12 cellular contexts compared by ENCODE assay signal in genomic region chr9:114223564-114224246, GRCh38.
DNase-seq lines count a peak whose midpoint lies in the region; ATAC-seq, FAIRE-seq and TF ChIP-seq lines count a peak whose summit lies in the region.
"Had no signal": no experiment of that assay in that cellular context is flagged by ENCODE, and none has a peak within 500 bp of the region (broad histone marks: within the 10 kb centered on the region; RNA-seq: fewer than 3 reads in every experiment).

No MANE protein-coding gene starts in this region.

- H3K9ac ChIP-seq in IMR-90 (ENCODE audit: low read depth, low read length) (no peak overlapping the region), K562 (ENCODE audit: insufficient read depth in 1 of 2, low read depth in 2 of 2, low read length in 2 of 2) (no peak overlapping the region)

- H2BK5ac ChIP-seq in IMR-90 (ENCODE audit: low read depth, low read length, poor library complexity, severe bottlenecking), result peak overlapping the region; percentile 57

- WGBS in IMR-90 (ENCODE audit: extremely low coverage in 2 of 2, insufficient read length in 1 of 2), 2 experiments, result no CpG with 5 or more reads among the region's 4 CpGs
- WGBS in K562 (ENCODE audit: insufficient coverage, low coverage, missing lambda C conversion rate), result 5% methylated on average over 4 of the region's 4 CpGs

- peak overlapping the region in 1 of 2 experiments; percentile 16; a peak in 1 of 4 replicates for H4K8ac ChIP-seq in IMR-90 (ENCODE audit: low read depth in 2 of 2, low read length in 2 of 2)

- no peak overlapping the region for H3K27ac ChIP-seq in IMR-90 (ENCODE audit: insufficient read depth, low read length)
- H3K27ac ChIP-seq in K562 (ENCODE audit: extremely low read depth, low read depth, low read length), result no peak overlapping the region

- 0 out of 2 replicates have a peak overlapping the region, but pooled peaks have one; percentile 14 for H3K56ac ChIP-seq in IMR-90 (ENCODE audit: extremely low read depth, insufficient read depth, low read length)

- H2AK9ac ChIP-seq in IMR-90 (replicated peaks; ENCODE audit: low read depth, low read length, poor library complexity), result peak overlapping the region; percentile 66

- TF ChIP-seq CTCF in IMR-90 (conservative IDR thresholded peaks at IDR 0.05; ENCODE audit: low read depth, low read length) (no peak), K562 (IDR thresholded peaks at IDR 0.05 in 2 of 3, conservative IDR thresholded peaks at IDR 0.05 in 1 of 3; ENCODE audit: insufficient read depth in 2 of 3, low read depth in 1 of 3, low read length in 3 of 3) (no peak)

- TF ChIP-seq POLR2A in IMR-90 (IDR thresholded peaks at IDR 0.05; ENCODE audit: low read depth, low read length) (no peak), K562 (conservative IDR thresholded peaks at IDR 0.05) (no peak)

- no peaks in the 10 kb centered on the region for H3K4me1 Mint-ChIP-seq in activated CD4-positive, alpha-beta T cell treated with anti-CD3 and anti-CD28 coated beads, Interleukin-2, amount 10 ng/mL, durations not matched to agents 24 days and 14 days

- H3K9me3 ChIP-seq in IMR-90 (ENCODE audit: control insufficient read depth, insufficient read depth, low read length) (no peaks in the 10 kb centered on the region), K562 (replicated peaks; ENCODE audit: control insufficient read depth, insufficient read depth, low read depth, low read length) (no peaks in the 10 kb centered on the region)
- H3K9me3 ChIP-seq: Caco-2 had no signal

- POLR2A ChIA-PET in IMR-90 (lab: Charles Lee; ENCODE audit: unreplicated experiment), result no interaction called here
- POLR2A ChIA-PET in K562 (lab: Yijun Ruan, JAX), result no interaction called here

- TF ChIP-seq RAD21 in IMR-90 (IDR thresholded peaks at IDR 0.05; ENCODE audit: low read length) (no peak), K562 (CRISPR knock-in tag; conservative IDR thresholded peaks at IDR 0.05 in 1 of 2, IDR thresholded peaks at IDR 0.05 in 1 of 2) (no peak)

- H3K36me3 Mint-ChIP-seq in activated CD4-positive, alpha-beta T cell treated with anti-CD3 and anti-CD28 coated beads, Interleukin-2, amount 10 ng/mL, durations not matched to agents 24 days and 14 days (ENCODE audit: low read depth), result no peaks in the 10 kb centered on the region

- H2BK15ac ChIP-seq in IMR-90 (ENCODE audit: low read depth, low read length), result peak overlapping the region; percentile 73; the same call in 1 of the 3 replicates

- DNase-seq in COLO829 (ENCODE audit: low spot score), result peak; percentile 53
- peak; percentile 81 for DNase-seq in IMR-90
- DNase-seq in K562 (ENCODE audit: extremely low read depth in 1 of 4, low spot score in 3 of 4), result peak in 3 of 4 experiments; percentile 12 to 29 (median 20)
- DNase-seq in kidney tubule cell (ENCODE audit: low spot score), result peak; percentile 84
- DNase-seq in GF-D8 (lab: John Stamatoyannopoulos, UW), result no peak
- DNase-seq in SHP77 (lab: John Stamatoyannopoulos, UW), result no peak
- no peak for DNase-seq in activated CD4-positive, alpha-beta T cell treated with anti-CD3 and anti-CD28 coated beads, Interleukin-2, amount 10 ng/mL, durations not matched to agents 24 days and 14 days
- DNase-seq in GM19240 (ENCODE audit: insufficient read length, low spot score), result no peak
- DNase-seq: activated naive CD4-positive, alpha-beta T cell treated with anti-CD3 and anti-CD28 coated beads for 36 hours; Caco-2; NCI-H82; stimulated activated CD4-positive, alpha-beta T cell treated with anti-CD3 and anti-CD28 coated beads, Interleukin-2, amount 100 ng/mL, for 24 hours had no signal

- H3K79me2 ChIP-seq in K562 (ENCODE audit: control insufficient read depth, insufficient read depth, low read length), result no peaks in the 10 kb centered on the region

- H2AFZ ChIP-seq in IMR-90 (replicated peaks; ENCODE audit: low read length, poor library complexity), result no peak overlapping the region
- no peak overlapping the region for H2AFZ ChIP-seq in K562 (ENCODE audit: low read depth, low read length)

- peak overlapping the region; percentile 70 for H2BK20ac ChIP-seq in IMR-90 (ENCODE audit: low read depth, low read length)

- in situ Hi-C loops in IMR-90 (cut with MboI; ENCODE audit: low sequenced_read_pairs) (no loop called here), K562 (cut with MboI) (no loop called here)

- CTCF ChIA-PET in IMR-90 (lab: Yijun Ruan, JAX), result no interaction called here
- CTCF ChIA-PET in K562 (lab: Yijun Ruan, JAX; ENCODE audit: low intra/inter-chr PET ratio), result no interaction called here

- ATAC-seq in IMR-90 (ENCODE audit: low read depth) (0 out of 2 replicates have a peak, but pooled peaks have one; percentile 6), K562 (peak; percentile 56)

- H2BK120ac ChIP-seq in IMR-90 (ENCODE audit: low read depth, low read length), result peak overlapping the region; percentile 89

- dilution Hi-C loops in IMR-90 (cut with HindIII; ENCODE audit: low sequenced_read_pairs, unreplicated experiment), result no loop called here

- H3K23ac ChIP-seq in IMR-90 (ENCODE audit: low read depth, low read length), result 0 out of 2 replicates have a peak overlapping the region, but pooled peaks have one; percentile 18

- H3K27me3 Mint-ChIP-seq in activated CD4-positive, alpha-beta T cell treated with anti-CD3 and anti-CD28 coated beads, Interleukin-2, amount 10 ng/mL, durations not matched to agents 24 days and 14 days, result no peaks in the 10 kb centered on the region

- H3K4me3 ChIP-seq in IMR-90 (ENCODE audit: insufficient read depth, low read depth, low read length), result no peak overlapping the region
- H3K4me3 ChIP-seq in K562, result no peak overlapping the region

- H4K91ac ChIP-seq in IMR-90 (ENCODE audit: insufficient read depth, low read depth, low read length), result peak overlapping the region; percentile 50; the same call in 1 of the 2 replicates

- H3K4me3 Mint-ChIP-seq in activated CD4-positive, alpha-beta T cell treated with anti-CD3 and anti-CD28 coated beads, Interleukin-2, amount 10 ng/mL, durations not matched to agents 24 days and 14 days, result no peak overlapping the region
- H3K4me3 Mint-ChIP-seq: activated naive CD4-positive, alpha-beta T cell treated with anti-CD3 and anti-CD28 coated beads for 36 hours had no signal

- no peaks in the 10 kb centered on the region for H3K36me3 ChIP-seq in IMR-90 (ENCODE audit: control insufficient read depth, insufficient read depth, low read length)
- no peaks in the 10 kb centered on the region for H3K36me3 ChIP-seq in K562 (ENCODE audit: control insufficient read depth, insufficient read depth, low read length)

- no peak overlapping the region for H3K27ac Mint-ChIP-seq in activated CD4-positive, alpha-beta T cell treated with anti-CD3 and anti-CD28 coated beads, Interleukin-2, amount 10 ng/mL, durations not matched to agents 24 days and 14 days
- H3K27ac Mint-ChIP-seq: activated naive CD4-positive, alpha-beta T cell treated with anti-CD3 and anti-CD28 coated beads for 36 hours had no signal

- peak overlapping the region; percentile 83 for H3K4ac ChIP-seq in IMR-90 (ENCODE audit: low read depth, low read length)

- H3K27me3 ChIP-seq in IMR-90 (ENCODE audit: control insufficient read depth, insufficient read depth, low read length) (no peaks in the 10 kb centered on the region), K562 (ENCODE audit: control insufficient read depth in 2 of 2, insufficient read depth in 2 of 2, low read length in 2 of 2) (peaks cover 12 to 70% of the 10 kb centered on the region in 2 experiments; a peak in 4 of 5 replicates)

- peak overlapping the region; percentile 66; the same call in 1 of the 2 replicates for H2AK5ac ChIP-seq in IMR-90 (ENCODE audit: low read depth, low read length)

- H3K4me1 ChIP-seq in IMR-90 (ENCODE audit: control insufficient read depth, insufficient read depth, low read length), result peaks cover 35% of the 10 kb centered on the region
- H3K4me1 ChIP-seq in K562 (replicated peaks in 1 of 2; ENCODE audit: control insufficient read depth in 2 of 2, insufficient read depth in 2 of 2, low read length in 2 of 2), result no peaks in the 10 kb centered on the region
- H3K4me1 ChIP-seq: Caco-2 had no signal

- BruUV-seq in IMR-90 (replicated peaks; lab: Mats Ljungman, UMichigan), result no TSS peak
- BruUV-seq in K562 (replicated peaks; lab: Mats Ljungman, UMichigan), result no TSS peak

- no peak overlapping the region; the same call in 1 of the 2 replicates for H3K18ac ChIP-seq in IMR-90 (ENCODE audit: low read depth, low read length)

- H3K79me1 ChIP-seq in IMR-90 (ENCODE audit: low read depth in 1 of 2, low read length in 2 of 2), result peaks cover 4 to 29% of the 10 kb centered on the region in 2 experiments; a peak in 2 of 4 replicates

- intact Hi-C loops in IMR-90 (cut with micrococcal nuclease) (loop anchor here (2.0 kb wide), 1 partner anchor 67 kb away; no protein-coding TSS in a partner anchor), K562 (cut with micrococcal nuclease) (no loop called here)
- intact Hi-C loops in activated CD4-positive, alpha-beta T cell treated with anti-CD3 and anti-CD28 coated beads, Interleukin-2, amount 10 ng/mL, durations not matched to agents 24 days and 14 days (cut with micrococcal nuclease), result no loop called here

- peak; percentile 82 for FAIRE-seq in K562 (lab: Jason Lieb, UNC)

- H3K14ac ChIP-seq in IMR-90 (replicated peaks; ENCODE audit: low read depth, low read length), result peak overlapping the region; percentile 49

- H3K9me3 Mint-ChIP-seq in activated CD4-positive, alpha-beta T cell treated with anti-CD3 and anti-CD28 coated beads, Interleukin-2, amount 10 ng/mL, durations not matched to agents 24 days and 14 days, result no peaks in the 10 kb centered on the region
- H3K9me3 Mint-ChIP-seq: activated naive CD4-positive, alpha-beta T cell treated with anti-CD3 and anti-CD28 coated beads for 36 hours had no signal

- no peak for TF ChIP-seq EP300 in K562 (IDR thresholded peaks at IDR 0.05; ENCODE audit: low read length)

- H4K20me1 ChIP-seq in IMR-90 (ENCODE audit: insufficient read depth, low read length) (no peaks in the 10 kb centered on the region), K562 (replicated peaks; ENCODE audit: control insufficient read depth, insufficient read depth, low read length) (peaks cover 9% of the 10 kb centered on the region; the same call in 1 of the 2 replicates)

- no peak overlapping the region for H4K5ac ChIP-seq in IMR-90 (ENCODE audit: low read depth, low read length)

- peaks cover 44% of the 10 kb centered on the region for H3K9me1 ChIP-seq in IMR-90 (ENCODE audit: insufficient read depth, low read length)
- H3K9me1 ChIP-seq in K562 (ENCODE audit: control insufficient read depth, insufficient read depth, low read length), result no peaks in the 10 kb centered on the region

- H3K4me2 ChIP-seq in IMR-90 (ENCODE audit: low read depth, low read length) (peak overlapping the region; percentile 32; the same call in 1 of the 2 replicates), K562 (ENCODE audit: insufficient read depth, low read length) (no peak overlapping the region)

TF ChIP-seq in IMR-90, 13 proteins besides CTCF, POLR2A, EP300 and RAD21 (continues in another document):
- peak; percentile 78 for TF ChIP-seq FOS (IDR thresholded peaks at IDR 0.05; ENCODE audit: low read depth, low read length)
- TF ChIP-seq CEBPB (IDR thresholded peaks at IDR 0.05; ENCODE audit: low read depth, low read length), result 0 out of 2 replicates have a peak, but pooled peaks have one; percentile 3

TF ChIP-seq in K562, 482 proteins besides CTCF, POLR2A, EP300 and RAD21 (continues in another document):
- no peak for TF ChIP-seq TRIM28 (IDR thresholded peaks at IDR 0.05)
- peak; percentile 65 for TF ChIP-seq JUN (IDR thresholded peaks at IDR 0.05; ENCODE audit: borderline replicate concordance, low read depth, low read length)
- TF ChIP-seq JUN (CRISPR knock-in tag; IDR thresholded peaks at IDR 0.05; ENCODE audit: borderline replicate concordance), result no peak

Comparison
In these comparisons a context has a peak if more than half of its experiments do, and no peak if none do; other contexts are left out.
1. DNase-seq: peak in COLO829 (single experiment), IMR-90 (single experiment), K562 (3 of 4) and kidney tubule cell (single experiment); none in GF-D8 (single experiment), SHP77 (0 of 2), activated CD4-positive, alpha-beta T cell treated with anti-CD3 and anti-CD28 coated beads, Interleukin-2, amount 10 ng/mL, durations not matched to agents 24 days and 14 days (single experiment) and GM19240 (single experiment).